ENCODE assay signal across 20 cellular contexts in genomic region chr4:169359961-169360360, GRCh38.
"Had no signal": no experiment of that assay in that cellular context is flagged by ENCODE, and none has a peak within 500 bp of the region (broad histone marks: within the 10 kb centered on the region; RNA-seq: fewer than 3 reads in every experiment).

No MANE protein-coding gene starts in this region.

- H3K9me3 ChIP-seq: gastrocnemius medialis, lower lobe of right lung, tibial artery, upper lobe of right lung, vagina had no signal

- H3K36me3 ChIP-seq: gastrocnemius medialis, heart right ventricle, left ventricle myocardium inferior, lower lobe of right lung, spleen, tibial artery, upper lobe of right lung, vagina had no signal

- DNase-seq: cortex of kidney; dorsolateral prefrontal cortex; effector CD8-positive, alpha-beta T cell; gastrocnemius medialis; heart right ventricle; hypothalamus; islet precursor cell; left ventricle myocardium inferior; lower lobe of right lung; natural killer cell; right cardiac atrium; spleen; stimulated activated CD4-positive, alpha-beta T cell treated with anti-CD3 and anti-CD28 coated beads, Interleukin-15, amount 100 ng/mL, for 24 hours; stimulated activated CD4-positive, alpha-beta T cell treated with anti-CD3 and anti-CD28 coated beads, Interleukin-1b, Interleukin-23, amount 100 ng/mL, for 48 hours; stimulated activated CD4-positive, alpha-beta T cell treated with anti-CD3 and anti-CD28 coated beads, Interleukin-4, amount 100 ng/mL, for 24 hours; tibial artery; upper lobe of right lung had no signal

- H3K4me3 ChIP-seq: dorsolateral prefrontal cortex, gastrocnemius medialis, heart right ventricle, left ventricle myocardium inferior, lower lobe of right lung, spleen, tibial artery, upper lobe of right lung, vagina had no signal

- H3K4me1 ChIP-seq: lower lobe of right lung, tibial artery, upper lobe of right lung, vagina had no signal

- H3K27ac ChIP-seq: dorsolateral prefrontal cortex, gastrocnemius medialis, heart right ventricle, left ventricle myocardium inferior, lower lobe of right lung, spleen, tibial artery, upper lobe of right lung, vagina had no signal

- ATAC-seq: esophagus mucosa; gastrocnemius medialis; heart right ventricle; lower lobe of right lung; natural killer cell; right cardiac atrium; stimulated activated memory B cell treated with anti-CD40 and anti-IgM and Interleukin-4, amounts not matched to agents 10 μg/mL and 1 μg/mL and 100 μg/mL, for 72 hours; upper lobe of right lung had no signal

- H3K27me3 ChIP-seq: dorsolateral prefrontal cortex, gastrocnemius medialis, heart right ventricle, spleen, tibial artery, upper lobe of right lung, vagina had no signal
